2 cellular contexts compared by ENCODE assay signal in the genomic region with DNA sequence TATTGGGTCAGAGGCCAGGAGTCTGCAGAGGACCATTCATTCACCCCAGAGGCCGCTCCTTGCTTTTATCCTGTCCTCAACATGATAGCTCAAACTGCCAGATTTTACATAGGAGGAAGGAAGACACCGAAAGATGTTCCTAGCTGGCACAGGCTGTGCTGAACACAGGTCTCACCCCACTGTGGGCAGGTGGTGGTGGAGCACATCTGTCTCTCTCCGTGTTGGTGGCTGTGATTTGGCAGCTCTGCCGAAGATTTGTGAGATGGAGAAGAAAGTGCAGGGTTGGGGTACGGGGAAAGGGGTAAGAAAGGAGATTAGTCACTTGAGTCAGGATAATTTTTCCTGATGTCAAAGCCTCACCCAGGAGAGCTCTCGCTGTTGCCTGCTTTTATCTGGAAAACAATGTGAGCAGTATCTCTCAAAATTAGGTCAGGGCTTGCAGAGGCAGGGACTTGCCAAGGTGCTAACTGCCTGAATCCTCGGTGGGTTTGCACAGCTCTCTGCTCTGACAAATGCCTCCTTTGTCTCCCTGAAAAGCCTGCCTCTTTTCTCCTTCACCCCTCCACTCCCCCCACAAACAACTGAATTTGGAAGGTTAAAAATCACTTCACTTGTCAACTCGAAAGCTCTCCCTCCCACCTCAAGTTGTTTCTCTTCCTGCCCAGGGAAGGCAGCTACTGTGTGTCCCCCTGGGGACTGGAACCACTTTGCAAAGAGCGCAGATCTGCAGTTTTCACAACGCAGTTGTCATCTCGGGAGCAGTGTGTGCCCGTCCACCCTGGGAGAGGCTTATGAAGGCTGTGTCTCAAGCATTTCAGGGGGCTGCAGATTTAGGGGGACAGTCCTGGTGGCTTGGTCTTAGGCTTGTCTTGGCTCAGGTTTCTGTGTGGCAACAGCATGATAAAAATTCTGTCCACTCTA.
TF ChIP-seq lines count a peak whose summit lies in the region.

No MANE protein-coding gene starts in this region.

TF ChIP-seq in liver, 16 proteins besides CTCF, POLR2A, EP300 and RAD21 (continued from another document):
- TF ChIP-seq, protein P1, sequence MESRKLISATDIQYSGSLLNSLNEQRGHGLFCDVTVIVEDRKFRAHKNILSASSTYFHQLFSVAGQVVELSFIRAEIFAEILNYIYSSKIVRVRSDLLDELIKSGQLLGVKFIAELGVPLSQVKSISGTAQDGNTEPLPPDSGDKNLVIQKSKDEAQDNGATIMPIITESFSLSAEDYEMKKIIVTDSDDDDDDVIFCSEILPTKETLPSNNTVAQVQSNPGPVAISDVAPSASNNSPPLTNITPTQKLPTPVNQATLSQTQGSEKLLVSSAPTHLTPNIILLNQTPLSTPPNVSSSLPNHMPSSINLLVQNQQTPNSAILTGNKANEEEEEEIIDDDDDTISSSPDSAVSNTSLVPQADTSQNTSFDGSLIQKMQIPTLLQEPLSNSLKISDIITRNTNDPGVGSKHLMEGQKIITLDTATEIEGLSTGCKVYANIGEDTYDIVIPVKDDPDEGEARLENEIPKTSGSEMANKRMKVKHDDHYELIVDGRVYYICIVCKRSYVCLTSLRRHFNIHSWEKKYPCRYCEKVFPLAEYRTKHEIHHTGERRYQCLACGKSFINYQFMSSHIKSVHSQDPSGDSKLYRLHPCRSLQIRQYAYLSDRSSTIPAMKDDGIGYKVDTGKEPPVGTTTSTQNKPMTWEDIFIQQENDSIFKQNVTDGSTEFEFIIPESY (IDR thresholded peaks at IDR 0.05): no peak
- TF ChIP-seq TAF1 (conservative IDR thresholded peaks at IDR 0.05): no peak
- no peak for TF ChIP-seq FOXA1 (IDR thresholded peaks at IDR 0.05)
- TF ChIP-seq HNF4A (conservative IDR thresholded peaks at IDR 0.05): no peak
- TF ChIP-seq FOXA2 (IDR thresholded peaks at IDR 0.05): no peak
- no peak for TF ChIP-seq ATF3 (IDR thresholded peaks at IDR 0.05)
- no peak for TF ChIP-seq NR2F2 (IDR thresholded peaks at IDR 0.05)
- TF ChIP-seq SP1 (IDR thresholded peaks at IDR 0.05): no peak
- no peak for TF ChIP-seq HNF4G (IDR thresholded peaks at IDR 0.05)
- no peak for TF ChIP-seq GABPA (IDR thresholded peaks at IDR 0.05 in 1 of 2, conservative IDR thresholded peaks at IDR 0.05 in 1 of 2)
- no peak for TF ChIP-seq EGR1 (IDR thresholded peaks at IDR 0.05; ENCODE audit: low read depth in 2 of 2)
- no peak for TF ChIP-seq REST (IDR thresholded peaks at IDR 0.05)

TF ChIP-seq in HepG2, 621 proteins besides CTCF, POLR2A, EP300 and RAD21 (continued from another document):
- TF ChIP-seq, protein P2, sequence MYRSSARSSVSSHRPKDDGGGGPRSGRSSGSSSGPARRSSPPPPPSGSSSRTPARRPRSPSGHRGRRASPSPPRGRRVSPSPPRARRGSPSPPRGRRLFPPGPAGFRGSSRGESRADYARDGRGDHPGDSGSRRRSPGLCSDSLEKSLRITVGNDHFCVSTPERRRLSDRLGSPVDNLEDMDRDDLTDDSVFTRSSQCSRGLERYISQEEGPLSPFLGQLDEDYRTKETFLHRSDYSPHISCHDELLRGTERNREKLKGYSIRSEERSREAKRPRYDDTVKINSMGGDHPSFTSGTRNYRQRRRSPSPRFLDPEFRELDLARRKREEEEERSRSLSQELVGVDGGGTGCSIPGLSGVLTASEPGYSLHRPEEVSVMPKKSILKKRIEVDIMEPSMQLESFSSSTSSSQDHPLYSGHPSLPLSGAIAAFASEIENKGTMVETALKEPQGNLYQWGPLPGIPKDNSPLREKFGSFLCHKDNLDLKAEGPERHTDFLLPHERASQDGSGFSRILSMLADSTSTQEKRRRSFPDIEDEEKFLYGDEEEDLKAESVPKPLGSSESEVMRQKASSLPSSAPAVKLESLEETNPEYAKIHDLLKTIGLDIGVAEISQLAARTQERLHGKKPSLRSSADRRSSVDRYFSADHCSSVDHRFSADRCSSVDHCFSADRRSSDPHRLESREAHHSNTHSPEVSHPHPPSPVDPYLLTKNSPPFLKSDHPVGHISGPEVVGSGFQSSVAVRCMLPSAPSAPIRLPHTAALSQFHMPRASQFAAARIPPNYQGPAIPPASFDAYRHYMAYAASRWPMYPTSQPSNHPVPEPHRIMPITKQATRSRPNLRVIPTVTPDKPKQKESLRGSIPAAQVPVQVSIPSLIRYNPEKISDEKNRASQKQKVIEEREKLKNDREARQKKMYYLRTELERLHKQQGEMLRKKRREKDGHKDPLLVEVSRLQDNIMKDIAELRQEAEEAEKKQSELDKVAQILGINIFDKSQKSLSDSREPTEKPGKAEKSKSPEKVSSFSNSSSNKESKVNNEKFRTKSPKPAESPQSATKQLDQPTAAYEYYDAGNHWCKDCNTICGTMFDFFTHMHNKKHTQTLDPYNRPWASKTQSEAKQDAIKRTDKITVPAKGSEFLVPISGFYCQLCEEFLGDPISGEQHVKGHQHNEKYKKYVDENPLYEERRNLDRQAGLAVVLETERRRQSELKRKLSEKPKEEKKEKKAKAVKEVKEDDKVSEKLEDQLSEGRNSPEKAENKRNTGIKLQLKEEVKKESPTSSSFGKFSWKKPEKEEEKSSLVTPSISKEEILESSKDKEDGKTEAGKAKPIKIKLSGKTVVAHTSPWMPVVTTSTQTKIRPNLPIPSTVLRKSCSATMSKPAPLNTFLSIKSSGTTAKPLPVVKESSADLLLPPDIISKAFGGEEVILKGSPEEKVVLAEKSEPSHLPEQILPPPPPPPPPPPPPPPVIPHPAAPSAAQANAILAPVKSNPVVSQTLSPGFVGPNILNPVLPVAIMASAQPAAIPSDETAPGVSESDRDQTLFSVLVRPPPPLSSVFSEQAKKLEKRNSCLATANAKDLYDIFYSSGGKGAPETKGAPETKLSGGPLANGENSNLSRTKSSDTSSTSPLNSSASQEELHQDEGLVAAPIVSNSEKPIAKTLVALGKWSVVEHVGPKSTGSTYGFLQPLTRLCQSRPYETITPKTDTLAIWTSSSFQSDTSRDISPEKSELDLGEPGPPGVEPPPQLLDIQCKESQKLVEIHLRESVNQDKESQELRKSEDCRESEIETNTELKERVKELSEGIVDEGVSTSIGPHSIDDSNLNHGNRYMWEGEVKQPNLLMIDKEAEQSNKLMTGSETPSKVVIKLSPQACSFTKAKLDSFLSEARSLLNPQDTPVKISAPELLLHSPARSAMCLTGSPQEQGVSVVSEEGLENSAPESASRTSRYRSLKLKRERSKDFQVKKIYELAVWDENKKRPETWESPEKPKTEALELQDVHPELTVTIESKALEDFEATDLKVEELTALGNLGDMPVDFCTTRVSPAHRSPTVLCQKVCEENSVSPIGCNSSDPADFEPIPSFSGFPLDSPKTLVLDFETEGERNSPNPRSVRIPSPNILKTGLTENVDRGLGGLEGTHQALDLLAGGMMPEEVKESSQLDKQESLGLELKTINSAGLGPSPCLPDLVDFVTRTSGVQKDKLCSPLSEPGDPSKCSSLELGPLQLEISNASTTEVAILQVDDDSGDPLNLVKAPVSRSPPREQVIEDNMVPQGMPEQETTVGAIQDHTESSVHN (CRISPR knock-in tag; IDR thresholded peaks at IDR 0.05): no peak
- TF ChIP-seq ADNP (CRISPR knock-in tag; IDR thresholded peaks at IDR 0.05) (no peak), TRAFD1 (CRISPR knock-in tag; IDR thresholded peaks at IDR 0.05; ENCODE audit: borderline replicate concordance) (no peak), ZNF414 (CRISPR knock-in tag; IDR thresholded peaks at IDR 0.05) (no peak), RXRA (CRISPR knock-in tag; IDR thresholded peaks at IDR 0.05) (no peak), ZNF720 (CRISPR knock-in tag; IDR thresholded peaks at IDR 0.05) (no peak), GMEB2 (CRISPR knock-in tag; IDR thresholded peaks at IDR 0.05; ENCODE audit: low read depth) (no peak), TCF12 (IDR thresholded peaks at IDR 0.05) (no peak), TCF12 (CRISPR knock-in tag; IDR thresholded peaks at IDR 0.05) (no peak), ARHGAP35 (CRISPR knock-in tag; IDR thresholded peaks at IDR 0.05; ENCODE audit: borderline replicate concordance) (no peak), TFAP4 (IDR thresholded peaks at IDR 0.05; ENCODE audit: borderline replicate concordance, low read depth) (no peak), PHB2 (IDR thresholded peaks at IDR 0.05; ENCODE audit: partially characterized antibody) (no peak), ZNF282 (IDR thresholded peaks at IDR 0.05; ENCODE audit: partially characterized antibody) (no peak), CCDC6 (CRISPR knock-in tag; IDR thresholded peaks at IDR 0.05) (no peak), SIN3B (IDR thresholded peaks at IDR 0.05; ENCODE audit: low read length) (no peak), MTA1 (CRISPR knock-in tag; IDR thresholded peaks at IDR 0.05; ENCODE audit: borderline replicate concordance) (no peak)
- TF ChIP-seq, protein P3, sequence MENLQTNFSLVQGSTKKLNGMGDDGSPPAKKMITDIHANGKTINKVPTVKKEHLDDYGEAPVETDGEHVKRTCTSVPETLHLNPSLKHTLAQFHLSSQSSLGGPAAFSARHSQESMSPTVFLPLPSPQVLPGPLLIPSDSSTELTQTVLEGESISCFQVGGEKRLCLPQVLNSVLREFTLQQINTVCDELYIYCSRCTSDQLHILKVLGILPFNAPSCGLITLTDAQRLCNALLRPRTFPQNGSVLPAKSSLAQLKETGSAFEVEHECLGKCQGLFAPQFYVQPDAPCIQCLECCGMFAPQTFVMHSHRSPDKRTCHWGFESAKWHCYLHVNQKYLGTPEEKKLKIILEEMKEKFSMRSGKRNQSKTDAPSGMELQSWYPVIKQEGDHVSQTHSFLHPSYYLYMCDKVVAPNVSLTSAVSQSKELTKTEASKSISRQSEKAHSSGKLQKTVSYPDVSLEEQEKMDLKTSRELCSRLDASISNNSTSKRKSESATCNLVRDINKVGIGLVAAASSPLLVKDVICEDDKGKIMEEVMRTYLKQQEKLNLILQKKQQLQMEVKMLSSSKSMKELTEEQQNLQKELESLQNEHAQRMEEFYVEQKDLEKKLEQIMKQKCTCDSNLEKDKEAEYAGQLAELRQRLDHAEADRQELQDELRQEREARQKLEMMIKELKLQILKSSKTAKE (CRISPR knock-in tag; IDR thresholded peaks at IDR 0.05; ENCODE audit: borderline replicate concordance): no peak
